Comparison of ENCODE assay signal across 28 cellular contexts in the genomic region with DNA sequence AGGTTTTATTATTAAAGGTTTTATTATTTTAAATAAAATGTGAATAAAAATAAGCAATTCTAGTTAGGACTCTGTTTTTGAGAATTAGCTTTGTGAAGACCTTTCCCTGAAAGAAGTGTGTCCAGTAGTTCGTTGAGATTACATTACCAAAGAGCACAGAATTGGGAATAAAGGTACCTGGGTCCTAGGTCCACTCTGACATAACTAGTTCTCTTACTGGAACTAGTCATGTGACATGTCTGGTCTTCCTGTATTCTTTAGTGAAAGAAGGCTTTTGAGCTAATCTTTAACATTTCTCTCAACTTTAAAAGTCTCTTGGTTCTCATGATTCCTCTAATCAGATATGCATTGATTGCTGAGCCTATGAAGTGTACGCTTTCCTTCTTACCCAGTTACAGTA.
"Had no signal": no experiment of that assay in that cellular context is flagged by ENCODE, and none has a peak within 500 bp of the region (broad histone marks: within the 10 kb centered on the region; RNA-seq: fewer than 3 reads in every experiment).

No MANE protein-coding gene starts in this region.

- H3K9me3 ChIP-seq: ascending aorta, colonic mucosa had no signal

- H3K27ac ChIP-seq: ascending aorta, breast epithelium, cardiac muscle cell, colonic mucosa, WERI-Rb-1 had no signal

- DNase-seq: activated CD4-positive, alpha-beta memory T cell treated with anti-CD3 and anti-CD28 coated beads for 36 hours; activated CD4-positive, alpha-beta T cell treated with anti-CD3 and anti-CD28 coated beads for 36 hours; activated CD4-positive, alpha-beta T cell treated with anti-CD3 and anti-CD28 coated beads, Interleukin-2, amount 10 ng/mL, durations not matched to agents 24 days and 14 days; activated CD4-positive, CD25-positive, alpha-beta regulatory T cell; activated CD4-positive, CD25-positive, alpha-beta regulatory T cell treated with anti-CD3 and anti-CD28 coated beads, Interleukin-2, amount 50 U/mL, for 72 hours; activated CD8-positive, alpha-beta memory T cell treated with anti-CD3 and anti-CD28 coated beads, Interleukin-2, amount 10 ng/mL, durations not matched to agents 7 days and 5 days; activated CD8-positive, alpha-beta memory T cell treated with anti-CD3 and anti-CD28 coated beads, Interleukin-2, amount 50 U/mL, for 4 hours; activated CD8-positive, alpha-beta T cell treated with anti-CD3 and anti-CD28 coated beads, Interleukin-2, amount 10 ng/mL, durations not matched to agents 7 days and 5 days; activated effector memory CD4-positive, alpha-beta T cell treated with anti-CD3 and anti-CD28 coated beads, Interleukin-2, amount 50 U/mL, for 16 hours; activated naive CD4-positive, alpha-beta T cell treated with anti-CD3 and anti-CD28 coated beads, Interleukin-2, amount 10 ng/mL, durations not matched to agents 7 days and 5 days; activated naive CD8-positive, alpha-beta T cell treated with anti-CD3 and anti-CD28 coated beads, Interleukin-2, amount 10 ng/mL, durations not matched to agents 7 days and 5 days; activated T-cell treated with anti-CD3 and anti-CD28 coated beads, Interleukin-2, amount 50 U/mL, for 1 hour; activated T-cell treated with anti-CD3 and anti-CD28 coated beads, Interleukin-2, amount 50 U/mL, for 48 hours; central memory CD4-positive, alpha-beta T cell; cerebellar nuclear complex; colonic mucosa; effector CD8-positive, alpha-beta T cell; foreskin fibroblast; head of caudate nucleus; T-helper 1 cell; T-helper 17 cell; T1000; WERI-Rb-1 had no signal

- ATAC-seq: activated CD4-positive, alpha-beta T cell treated with anti-CD3 and anti-CD28 coated beads for 36 hours; activated CD8-positive, alpha-beta memory T cell treated with anti-CD3 and anti-CD28 coated beads, Interleukin-2, amount 10 ng/mL, durations not matched to agents 7 days and 5 days; activated CD8-positive, alpha-beta T cell treated with anti-CD3 and anti-CD28 coated beads, Interleukin-2, amount 10 ng/mL, durations not matched to agents 7 days and 5 days; activated naive CD4-positive, alpha-beta T cell treated with anti-CD3 and anti-CD28 coated beads, Interleukin-2, amount 50 U/mL, for 72 hours; esophagus mucosa; T-helper 17 cell had no signal

- H3K4me3 ChIP-seq: ascending aorta, breast epithelium, cardiac muscle cell, colonic mucosa had no signal

- H3K27me3 ChIP-seq: ascending aorta, breast epithelium, cardiac muscle cell, colonic mucosa had no signal

- H3K4me1 ChIP-seq: ascending aorta, breast epithelium, colonic mucosa had no signal

- H3K36me3 ChIP-seq: ascending aorta, breast epithelium, cardiac muscle cell, colonic mucosa, WERI-Rb-1 had no signal
